Comparison of ENCODE assay signal across 8 cellular contexts in genomic region chr12:29552324-29552927, GRCh38. TPM values are rescaled to one million over a fixed set of nuclear protein-coding genes. Genes with fewer than 3 reads are reported as not detected.
DNase-seq lines count a peak whose midpoint lies in the region; ATAC-seq and TF ChIP-seq lines count a peak whose summit lies in the region.

No MANE protein-coding gene starts in this region.

- H3K9me2 ChIP-seq in Karpas-422 (replicated peaks; ENCODE audit: insufficient read depth, low read length) = no peaks in the 10 kb centered on the region
- H3K9me2 ChIP-seq in SK-N-SH = no peaks in the 10 kb centered on the region

- no peaks in the 10 kb centered on the region for H4K20me1 ChIP-seq in Karpas-422 (ENCODE audit: insufficient read depth, low read depth, low read length)
- H4K20me1 ChIP-seq in SK-N-SH (ENCODE audit: insufficient read depth) = no peaks in the 10 kb centered on the region

- CTCF ChIA-PET in SK-N-SH (lab: Yijun Ruan, JAX) = interaction anchor here (0.7 to 1.4 kb wide), 14 partner anchors 9 to 1143 kb away, joined by 3 to 6 read pairs (median 3); no protein-coding TSS in a partner anchor

- no peak overlapping the region for H3K4me2 ChIP-seq in Karpas-422 (ENCODE audit: low read depth, low read length, poor library complexity, severe bottlenecking)
- H3K4me2 ChIP-seq in SK-N-SH = no peak overlapping the region

- peaks cover 4% of the 10 kb centered on the region for H3F3A ChIP-seq in SK-N-SH (replicated peaks; ENCODE audit: insufficient read depth)

- H3K79me2 ChIP-seq in Karpas-422 (ENCODE audit: low read length) (no peaks in the 10 kb centered on the region), SK-N-SH (ENCODE audit: insufficient read depth) (no peaks in the 10 kb centered on the region)

- no peaks in the 10 kb centered on the region for H3K9me3 Mint-ChIP-seq in activated naive CD4-positive, alpha-beta T cell treated with anti-CD3 and anti-CD28 coated beads, Interleukin-2, amount 50 U/mL, for 72 hours

- H3K4me1 ChIP-seq in Karpas-422 (ENCODE audit: low read length) = no peaks in the 10 kb centered on the region
- no peaks in the 10 kb centered on the region for H3K4me1 ChIP-seq in SK-N-SH (ENCODE audit: control insufficient read depth in 1 of 2, insufficient read depth in 2 of 2, low read depth in 1 of 2, low read length in 1 of 2)

- TF ChIP-seq RAD21 in SK-N-SH (IDR thresholded peaks at IDR 0.05; ENCODE audit: low read length) = peak; percentile 90

- H2AFZ ChIP-seq in Karpas-422 (ENCODE audit: low read length) = no peak overlapping the region
- no peak overlapping the region for H2AFZ ChIP-seq in SK-N-SH (ENCODE audit: low read depth)

- H3K27ac ChIP-seq in Karpas-422 (ENCODE audit: low read length) (no peak overlapping the region), SK-N-SH (ENCODE audit: low read depth in 2 of 2, low read length in 1 of 2) (no peak overlapping the region)

- WGBS in SK-N-SH (ENCODE audit: low lambda C conversion rate) = 4% methylated on average over 1 of the region's 1 CpG

- POLR2A ChIA-PET in SK-N-SH (lab: Yijun Ruan, JAX) = no interaction called here

- DNase-seq in DMS153 treated with DMSO at 0.1 percent for 48 hours (lab: John Stamatoyannopoulos, UW; ENCODE audit: unreplicated experiment) = peak; percentile 31
- DNase-seq in Karpas-422 = peak; percentile 84
- peak; percentile 60 for DNase-seq in SK-N-SH
- peak in 1 of 2 donors; percentile 63 for DNase-seq in activated naive CD4-positive, alpha-beta T cell treated with anti-CD3 and anti-CD28 coated beads, Interleukin-2, amount 50 U/mL, for 72 hours (ENCODE audit: low spot score in 2 of 2)
- peak; percentile 60 for DNase-seq in left cardiac atrium
- peak; percentile 80 for DNase-seq in sciatic nerve (ENCODE audit: low spot score)
- no peak for DNase-seq in occipital lobe (lab: John Stamatoyannopoulos, UW)

- H3K9me3 ChIP-seq in Karpas-422 (ENCODE audit: low read length) (no peaks in the 10 kb centered on the region), SK-N-SH (no peaks in the 10 kb centered on the region)

- no peak for TF ChIP-seq EP300 in SK-N-SH (IDR thresholded peaks at IDR 0.05; ENCODE audit: borderline replicate concordance in 1 of 2, low read depth in 1 of 2, low read length in 1 of 2)

- H3K27ac Mint-ChIP-seq in activated naive CD4-positive, alpha-beta T cell treated with anti-CD3 and anti-CD28 coated beads, Interleukin-2, amount 50 U/mL, for 72 hours = no peak overlapping the region

- H3K4me3 ChIP-seq in Karpas-422 (ENCODE audit: low read length) (no peak overlapping the region), SK-N-SH (ENCODE audit: low read depth in 2 of 2, low read length in 1 of 2) (no peak overlapping the region; a peak in 1 of 4 replicates)

- H3K9ac ChIP-seq in Karpas-422 (ENCODE audit: low read length) (no peak overlapping the region), SK-N-SH (no peak overlapping the region)

- ATAC-seq in GM21515 (IDR thresholded peaks at IDR 0.05; ENCODE audit: unreplicated experiment) (peak; percentile 96), left cardiac atrium (peak; percentile 84 to 91), sciatic nerve (peak; percentile 90)
- peak; percentile 63 to 72 for ATAC-seq in activated naive CD4-positive, alpha-beta T cell treated with anti-CD3 and anti-CD28 coated beads, Interleukin-2, amount 50 U/mL, for 72 hours

- no peaks in the 10 kb centered on the region for H3K36me3 Mint-ChIP-seq in activated naive CD4-positive, alpha-beta T cell treated with anti-CD3 and anti-CD28 coated beads, Interleukin-2, amount 50 U/mL, for 72 hours

- intact Hi-C loops in left cardiac atrium (cut with DNase I) (loop anchor here in 1 of 2 donors (10.0 kb wide), 1 partner anchor 342 kb away; no protein-coding TSS in a partner anchor), sciatic nerve (cut with DNase I) (no loop called here)

- H3K27me3 ChIP-seq in Karpas-422 (ENCODE audit: low read length) (no peaks in the 10 kb centered on the region), SK-N-SH (ENCODE audit: insufficient read depth) (no peaks in the 10 kb centered on the region)

- H3K36me3 ChIP-seq in Karpas-422 (ENCODE audit: insufficient read depth, low read length) (no peaks in the 10 kb centered on the region), SK-N-SH (replicated peaks in 1 of 2; ENCODE audit: control insufficient read depth in 1 of 2, insufficient read depth in 2 of 2, low read length in 1 of 2) (no peaks in the 10 kb centered on the region)

- peak; percentile 84 for TF ChIP-seq CTCF in SK-N-SH (IDR thresholded peaks at IDR 0.05)

TF ChIP-seq in SK-N-SH, 30 proteins besides CTCF, POLR2A, EP300 and RAD21:
- TF ChIP-seq SMC3 (IDR thresholded peaks at IDR 0.05; ENCODE audit: low read depth, low read length) (peak; percentile 91), IRF3 (IDR thresholded peaks at IDR 0.05; ENCODE audit: low read depth, low read length) (no peak), NFIC (IDR thresholded peaks at IDR 0.05; ENCODE audit: borderline replicate concordance) (no peak)

RNA-seq across cellular contexts. Expression of gene OVCH1, which starts 54.9 kb away (rescaled TPM):
- not detected in 2 replicates for total RNA-seq in Karpas-422 (2014; rRNA removed; shearing (Covaris generic); ENCODE audit: low replicate concordance)
- polyA plus RNA-seq in SK-N-SH (2012; rRNA removed) = not detected in 2 replicates
- polyA plus RNA-seq in SK-N-SH (2012; cell fraction: cytosol; rRNA removed) = not detected in 2 replicates
- not detected in 2 replicates for polyA plus RNA-seq in SK-N-SH (2012; cell fraction: nucleus; rRNA removed)
- total RNA-seq in activated naive CD4-positive, alpha-beta T cell treated with anti-CD3 and anti-CD28 coated beads, Interleukin-2, amount 50 U/mL, for 72 hours = not detected
- total RNA-seq in left cardiac atrium = under 1 TPM; 0.29 to 0.31 TPM
- total RNA-seq in sciatic nerve = 4.9 TPM
- total RNA-seq in occipital lobe = 1.2 TPM
